ENCODE assay signal across 8 cellular contexts in genomic region chr3:172562881-172563835, GRCh38. TPM values are rescaled to one million over a fixed set of nuclear protein-coding genes. Genes with fewer than 3 reads are reported as not detected.
A peak's percentile ranks its signal among the peaks of the same experiment; 100 is the strongest.
DNase-seq lines count a peak whose midpoint lies in the region; ATAC-seq and TF ChIP-seq lines count a peak whose summit lies in the region.

No MANE protein-coding gene starts in this region.

- H3K27ac ChIP-seq in Panc1 (ENCODE audit: low read length), result peak overlapping the region; percentile 81
- peak overlapping the region; percentile 38 to 65 for H3K27ac ChIP-seq in coronary artery
- H3K27ac ChIP-seq in mucosa of rectum (ENCODE audit: low read depth in 2 of 2, low read length in 2 of 2), result peak overlapping the region; percentile 74 to 91

- intact Hi-C loops in Panc1 (cut with micrococcal nuclease; ENCODE audit: unreplicated experiment), result no loop called here

- H3K4me3 ChIP-seq in Panc1 (ENCODE audit: low read depth in 2 of 2, low read length in 2 of 2) (peak overlapping the region; percentile 14 to 30; a peak in 3 of 4 replicates), coronary artery (peak overlapping the region; percentile 17), mucosa of rectum (ENCODE audit: low read length in 2 of 2) (peak overlapping the region; percentile 19 to 49)

- CTCF ChIA-PET in Panc1 (lab: Charles Lee), result interaction anchor here (0.6 kb wide), 1 partner anchor 1398 kb away, joined by 3 read pairs; no protein-coding TSS in a partner anchor

- H3K27me3 ChIP-seq in Panc1 (ENCODE audit: control insufficient read depth, insufficient read depth, low read length) (no peaks in the 10 kb centered on the region), mucosa of rectum (ENCODE audit: control insufficient read depth in 2 of 2, insufficient read depth in 2 of 2, low read length in 2 of 2) (no peaks in the 10 kb centered on the region)

- POLR2A ChIA-PET in Panc1 (lab: Charles Lee), result interaction anchor here (1.2 kb wide), 1 partner anchor 29 kb away, joined by 5 read pairs; no protein-coding TSS in a partner anchor

- TF ChIP-seq CTCF in Panc1 (IDR thresholded peaks at IDR 0.05) (no peak), coronary artery (IDR thresholded peaks at IDR 0.05) (no peak)

- H3K4me1 ChIP-seq in Panc1 (ENCODE audit: control insufficient read depth, insufficient read depth, low read length) (peaks cover 20% of the 10 kb centered on the region), mucosa of rectum (ENCODE audit: control insufficient read depth in 2 of 2, insufficient read depth in 2 of 2, low read length in 2 of 2) (peaks cover 21 to 33% of the 10 kb centered on the region in 2 donors)

- H3K9ac ChIP-seq in mucosa of rectum (ENCODE audit: low read depth in 1 of 2, low read length in 2 of 2), result peak overlapping the region; percentile 27 to 51

- in situ Hi-C loops in Panc1 (cut with HindIII; ENCODE audit: low pct_unique_long_range_greater_than_20kb, low sequenced_read_pairs), result no loop called here

- BruUV-seq in Panc1 (replicated peaks; lab: Mats Ljungman, UMichigan), result no TSS peak

- H3K36me3 ChIP-seq in Panc1 (ENCODE audit: control insufficient read depth, insufficient read depth, low read length) (no peaks in the 10 kb centered on the region), mucosa of rectum (ENCODE audit: control insufficient read depth in 2 of 2, insufficient read depth in 2 of 2, low read length in 2 of 2) (no peaks in the 10 kb centered on the region)

- DNase-seq in Panc1 (ENCODE audit: low read depth, low spot score) (peak; percentile 58), coronary artery (ENCODE audit: low spot score) (no peak), C1 segment of cervical spinal cord (lab: John Stamatoyannopoulos, UW) (no peak)
- no peak for DNase-seq in effector CD8-positive, alpha-beta T cell (lab: John Stamatoyannopoulos, UW)
- DNase-seq in activated CD8-positive, alpha-beta memory T cell treated with anti-CD3 and anti-CD28 coated beads for 24 hours, result no peak

- no peaks in the 10 kb centered on the region for H3K9me3 ChIP-seq in Panc1 (ENCODE audit: control insufficient read depth, insufficient read depth, low read depth, low read length)
- no peaks in the 10 kb centered on the region for H3K9me3 ChIP-seq in mucosa of rectum (ENCODE audit: control insufficient read depth in 2 of 2, low read length in 2 of 2)

- ATAC-seq in GM18499 (IDR thresholded peaks at IDR 0.05; ENCODE audit: insufficient read depth, unreplicated experiment), result peak; percentile 48
- peak; percentile 38 for ATAC-seq in HG02763 (IDR thresholded peaks at IDR 0.05; ENCODE audit: unreplicated experiment)
- peak; percentile 86 for ATAC-seq in Panc1

RNA-seq across cellular contexts. Expression of gene TNFSF10, which starts 39.9 kb away (rescaled TPM):
- total RNA-seq in Panc1 (2021; ENCODE audit: unreplicated experiment), result 2.2 TPM
- polyA plus RNA-seq in Panc1 (2012; ENCODE audit: insufficient read length), result 1.4 TPM
